Comparison of ENCODE assay signal across 32 cellular contexts in genomic region chr16:86557587-86557986, GRCh38. TPM values are rescaled to one million over a fixed set of nuclear protein-coding genes. Genes with fewer than 3 reads are reported as not detected.
"Had no signal": no experiment of that assay in that cellular context is flagged by ENCODE, and none has a peak within 500 bp of the region (broad histone marks: within the 10 kb centered on the region; RNA-seq: fewer than 3 reads in every experiment).

No MANE protein-coding gene starts in this region.

- DNase-seq: activated CD4-positive, alpha-beta memory T cell treated with anti-CD3 and anti-CD28 coated beads for 36 hours; activated CD4-positive, alpha-beta T cell treated with anti-CD3 and anti-CD28 coated beads for 36 hours; activated CD4-positive, alpha-beta T cell treated with anti-CD3 and anti-CD28 coated beads, Interleukin-2, amount 10 ng/mL, durations not matched to agents 24 days and 14 days; activated CD4-positive, CD25-positive, alpha-beta regulatory T cell; activated CD4-positive, CD25-positive, alpha-beta regulatory T cell treated with anti-CD3 and anti-CD28 coated beads, Interleukin-2, amount 50 U/mL, for 72 hours; activated CD8-positive, alpha-beta memory T cell treated with anti-CD3 and anti-CD28 coated beads, Interleukin-2, amount 10 ng/mL, durations not matched to agents 7 days and 5 days; activated CD8-positive, alpha-beta memory T cell treated with anti-CD3 and anti-CD28 coated beads, Interleukin-2, amount 50 U/mL, for 4 hours; activated CD8-positive, alpha-beta T cell treated with anti-CD3 and anti-CD28 coated beads, Interleukin-2, amount 10 ng/mL, durations not matched to agents 7 days and 5 days; activated effector memory CD4-positive, alpha-beta T cell treated with anti-CD3 and anti-CD28 coated beads, Interleukin-2, amount 50 U/mL, for 16 hours; activated naive CD4-positive, alpha-beta T cell treated with anti-CD3 and anti-CD28 coated beads for 36 hours; activated naive CD8-positive, alpha-beta T cell treated with anti-CD3 and anti-CD28 coated beads for 36 hours; activated naive CD8-positive, alpha-beta T cell treated with anti-CD3 and anti-CD28 coated beads, Interleukin-2, amount 50 U/mL, for 24 hours; activated T-cell treated with anti-CD3 and anti-CD28 coated beads, Interleukin-2, amount 50 U/mL, for 1 hour; activated T-cell treated with anti-CD3 and anti-CD28 coated beads, Interleukin-2, amount 50 U/mL, for 48 hours; adrenal gland; amygdala; brain microvascular endothelial cell; caudate nucleus; colonic mucosa; effector memory CD4-positive, alpha-beta T cell; endodermal cell; foreskin fibroblast; glutamatergic neuron; heart right ventricle; T-helper 2 cell had no signal

- H3K9me3 Mint-ChIP-seq: activated CD4-positive, alpha-beta memory T cell treated with anti-CD3 and anti-CD28 coated beads for 36 hours; activated CD4-positive, alpha-beta T cell treated with anti-CD3 and anti-CD28 coated beads, Interleukin-2, amount 10 ng/mL, durations not matched to agents 24 days and 14 days; activated naive CD4-positive, alpha-beta T cell treated with anti-CD3 and anti-CD28 coated beads for 36 hours; activated naive CD4-positive, alpha-beta T cell treated with anti-CD3 and anti-CD28 coated beads, Interleukin-2, amount 50 U/mL, for 24 hours; activated naive CD8-positive, alpha-beta T cell treated with anti-CD3 and anti-CD28 coated beads for 36 hours; activated naive CD8-positive, alpha-beta T cell treated with anti-CD3 and anti-CD28 coated beads, Interleukin-2, amount 50 U/mL, for 24 hours; activated T-helper 1 cell treated with anti-CD3 and anti-CD28 coated beads, Interleukin-12 subunit alpha, Interleukin-12 subunit beta, Interleukin-2, Interleukin-4 antibody, amounts not matched to agents 30 ng/mL and 10 ng/mL and 1 ng/mL, durations not matched to agents 14 hours and 24 hours and 36 hours; activated T-helper 2 cell treated with anti-CD3 and anti-CD28 coated beads, Interferon-gamma antibody, Interleukin-2, Interleukin-4, amounts not matched to agents 10 μg/mL and 5 μg/mL and 100 μg/mL, durations not matched to agents 14 hours and 24 hours and 36 hours; endodermal cell had no signal

- H3K27me3 ChIP-seq: brain microvascular endothelial cell, colonic mucosa had no signal

- H3K4me3 Mint-ChIP-seq: activated CD4-positive, alpha-beta memory T cell treated with anti-CD3 and anti-CD28 coated beads for 36 hours; activated CD4-positive, alpha-beta T cell treated with anti-CD3 and anti-CD28 coated beads for 36 hours; activated CD4-positive, alpha-beta T cell treated with anti-CD3 and anti-CD28 coated beads, Interleukin-2, amount 10 ng/mL, durations not matched to agents 24 days and 14 days; activated CD8-positive, alpha-beta memory T cell treated with anti-CD3 and anti-CD28 coated beads, Interleukin-2, amount 10 ng/mL, durations not matched to agents 7 days and 5 days; activated CD8-positive, alpha-beta T cell treated with anti-CD3 and anti-CD28 coated beads, Interleukin-2, amount 10 ng/mL, durations not matched to agents 7 days and 5 days; activated naive CD4-positive, alpha-beta T cell treated with anti-CD3 and anti-CD28 coated beads for 36 hours; activated naive CD4-positive, alpha-beta T cell treated with anti-CD3 and anti-CD28 coated beads, Interleukin-2, amount 50 U/mL, for 24 hours; activated naive CD8-positive, alpha-beta T cell treated with anti-CD3 and anti-CD28 coated beads for 36 hours; activated naive CD8-positive, alpha-beta T cell treated with anti-CD3 and anti-CD28 coated beads, Interleukin-2, amount 50 U/mL, for 24 hours; endodermal cell had no signal

- H3K4me1 ChIP-seq: colonic mucosa had no signal

- H3K27ac ChIP-seq: adrenal gland, brain microvascular endothelial cell, colonic mucosa, heart right ventricle had no signal

- H3K4me1 Mint-ChIP-seq: endodermal cell had no signal

- ATAC-seq: activated CD4-positive, alpha-beta T cell treated with anti-CD3 and anti-CD28 coated beads for 36 hours; activated CD8-positive, alpha-beta memory T cell treated with anti-CD3 and anti-CD28 coated beads, Interleukin-2, amount 10 ng/mL, durations not matched to agents 7 days and 5 days; activated CD8-positive, alpha-beta T cell treated with anti-CD3 and anti-CD28 coated beads, Interleukin-2, amount 10 ng/mL, durations not matched to agents 7 days and 5 days; activated naive CD8-positive, alpha-beta T cell treated with anti-CD3 and anti-CD28 coated beads, Interleukin-2, amount 50 U/mL, for 24 hours; esophagus mucosa; heart right ventricle had no signal

- H3K9me3 ChIP-seq: adrenal gland, colonic mucosa, heart right ventricle had no signal

- H3K27ac Mint-ChIP-seq: activated CD4-positive, alpha-beta memory T cell treated with anti-CD3 and anti-CD28 coated beads for 36 hours; activated CD4-positive, alpha-beta T cell treated with anti-CD3 and anti-CD28 coated beads for 36 hours; activated CD4-positive, alpha-beta T cell treated with anti-CD3 and anti-CD28 coated beads, Interleukin-2, amount 10 ng/mL, durations not matched to agents 24 days and 14 days; activated CD8-positive, alpha-beta memory T cell treated with anti-CD3 and anti-CD28 coated beads, Interleukin-2, amount 10 ng/mL, durations not matched to agents 7 days and 5 days; activated CD8-positive, alpha-beta T cell treated with anti-CD3 and anti-CD28 coated beads, Interleukin-2, amount 10 ng/mL, durations not matched to agents 7 days and 5 days; activated naive CD4-positive, alpha-beta T cell treated with anti-CD3 and anti-CD28 coated beads for 36 hours; activated naive CD4-positive, alpha-beta T cell treated with anti-CD3 and anti-CD28 coated beads, Interleukin-2, amount 50 U/mL, for 24 hours; activated naive CD8-positive, alpha-beta T cell treated with anti-CD3 and anti-CD28 coated beads for 36 hours; activated naive CD8-positive, alpha-beta T cell treated with anti-CD3 and anti-CD28 coated beads, Interleukin-2, amount 50 U/mL, for 24 hours; activated T-helper 1 cell treated with anti-CD3 and anti-CD28 coated beads, Interleukin-12 subunit alpha, Interleukin-12 subunit beta, Interleukin-2, Interleukin-4 antibody, amounts not matched to agents 30 ng/mL and 10 ng/mL and 1 ng/mL, durations not matched to agents 14 hours and 24 hours and 36 hours; activated T-helper 2 cell treated with anti-CD3 and anti-CD28 coated beads, Interferon-gamma antibody, Interleukin-2, Interleukin-4, amounts not matched to agents 10 μg/mL and 5 μg/mL and 100 μg/mL, durations not matched to agents 14 hours and 24 hours and 36 hours; endodermal cell had no signal

- H3K4me3 ChIP-seq: adrenal gland, colonic mucosa, heart right ventricle had no signal

- H3K36me3 ChIP-seq: adrenal gland, brain microvascular endothelial cell, colonic mucosa, heart right ventricle had no signal

RNA-seq across cellular contexts. Expression of gene FOXC2, which starts 9.0 kb away (rescaled TPM):
- total RNA-seq: activated CD4-positive, alpha-beta memory T cell treated with anti-CD3 and anti-CD28 coated beads for 36 hours; activated CD4-positive, alpha-beta T cell treated with anti-CD3 and anti-CD28 coated beads for 36 hours; activated CD4-positive, alpha-beta T cell treated with anti-CD3 and anti-CD28 coated beads, Interleukin-2, amount 10 ng/mL, durations not matched to agents 24 days and 14 days; activated CD8-positive, alpha-beta memory T cell treated with anti-CD3 and anti-CD28 coated beads for 36 hours; activated CD8-positive, alpha-beta memory T cell treated with anti-CD3 and anti-CD28 coated beads, Interleukin-2, amount 10 ng/mL, durations not matched to agents 7 days and 5 days; activated CD8-positive, alpha-beta T cell treated with anti-CD3 and anti-CD28 coated beads, Interleukin-2, amount 10 ng/mL, durations not matched to agents 7 days and 5 days; activated naive CD4-positive, alpha-beta T cell treated with anti-CD3 and anti-CD28 coated beads for 36 hours; activated naive CD8-positive, alpha-beta T cell treated with anti-CD3 and anti-CD28 coated beads for 36 hours; activated T-helper 1 cell treated with anti-CD3 and anti-CD28 coated beads, Interleukin-12 subunit alpha, Interleukin-12 subunit beta, Interleukin-2, Interleukin-4 antibody, amounts not matched to agents 30 ng/mL and 10 ng/mL and 1 ng/mL, durations not matched to agents 14 hours and 24 hours and 36 hours; T-helper 1 cell treated with Interleukin-12 subunit alpha and Interleukin-12 subunit beta and Interleukin-4 antibody, amounts not matched to agents 30 ng/mL and 1 ng/mL, for 36 hours had no signal

RNA-seq across cellular contexts. Expression of gene FOXL1, which starts 20.8 kb away (rescaled TPM):
- total RNA-seq: activated CD4-positive, alpha-beta memory T cell treated with anti-CD3 and anti-CD28 coated beads for 36 hours; activated CD4-positive, alpha-beta T cell treated with anti-CD3 and anti-CD28 coated beads for 36 hours; activated CD8-positive, alpha-beta memory T cell treated with anti-CD3 and anti-CD28 coated beads for 36 hours; activated CD8-positive, alpha-beta memory T cell treated with anti-CD3 and anti-CD28 coated beads, Interleukin-2, amount 10 ng/mL, durations not matched to agents 7 days and 5 days; activated CD8-positive, alpha-beta T cell treated with anti-CD3 and anti-CD28 coated beads, Interleukin-2, amount 10 ng/mL, durations not matched to agents 7 days and 5 days; activated naive CD4-positive, alpha-beta T cell treated with anti-CD3 and anti-CD28 coated beads for 36 hours; activated naive CD8-positive, alpha-beta T cell treated with anti-CD3 and anti-CD28 coated beads for 36 hours; activated T-helper 1 cell treated with anti-CD3 and anti-CD28 coated beads, Interleukin-12 subunit alpha, Interleukin-12 subunit beta, Interleukin-2, Interleukin-4 antibody, amounts not matched to agents 30 ng/mL and 10 ng/mL and 1 ng/mL, durations not matched to agents 14 hours and 24 hours and 36 hours; T-helper 1 cell treated with Interleukin-12 subunit alpha and Interleukin-12 subunit beta and Interleukin-4 antibody, amounts not matched to agents 30 ng/mL and 1 ng/mL, for 36 hours had no signal

RNA-seq across cellular contexts. Expression of gene FOXF1, which starts 47.3 kb away (rescaled TPM):
- total RNA-seq: activated CD4-positive, alpha-beta memory T cell treated with anti-CD3 and anti-CD28 coated beads for 36 hours; activated CD4-positive, alpha-beta T cell treated with anti-CD3 and anti-CD28 coated beads for 36 hours; activated CD4-positive, alpha-beta T cell treated with anti-CD3 and anti-CD28 coated beads, Interleukin-2, amount 10 ng/mL, durations not matched to agents 24 days and 14 days; activated CD8-positive, alpha-beta memory T cell treated with anti-CD3 and anti-CD28 coated beads for 36 hours; activated CD8-positive, alpha-beta memory T cell treated with anti-CD3 and anti-CD28 coated beads, Interleukin-2, amount 10 ng/mL, durations not matched to agents 7 days and 5 days; activated CD8-positive, alpha-beta T cell treated with anti-CD3 and anti-CD28 coated beads, Interleukin-2, amount 10 ng/mL, durations not matched to agents 7 days and 5 days; activated naive CD4-positive, alpha-beta T cell treated with anti-CD3 and anti-CD28 coated beads for 36 hours; activated naive CD8-positive, alpha-beta T cell treated with anti-CD3 and anti-CD28 coated beads for 36 hours; activated T-helper 1 cell treated with anti-CD3 and anti-CD28 coated beads, Interleukin-12 subunit alpha, Interleukin-12 subunit beta, Interleukin-2, Interleukin-4 antibody, amounts not matched to agents 30 ng/mL and 10 ng/mL and 1 ng/mL, durations not matched to agents 14 hours and 24 hours and 36 hours; activated T-helper 2 cell treated with anti-CD3 and anti-CD28 coated beads, Interferon-gamma antibody, Interleukin-2, Interleukin-4, amounts not matched to agents 10 μg/mL and 5 μg/mL and 100 μg/mL, durations not matched to agents 14 hours and 24 hours and 36 hours; chondrocyte; endodermal cell; T-helper 1 cell treated with Interleukin-12 subunit alpha and Interleukin-12 subunit beta and Interleukin-4 antibody, amounts not matched to agents 30 ng/mL and 1 ng/mL, for 36 hours had no signal
